ENCODE assay signal across 12 cellular contexts in the genomic region with DNA sequence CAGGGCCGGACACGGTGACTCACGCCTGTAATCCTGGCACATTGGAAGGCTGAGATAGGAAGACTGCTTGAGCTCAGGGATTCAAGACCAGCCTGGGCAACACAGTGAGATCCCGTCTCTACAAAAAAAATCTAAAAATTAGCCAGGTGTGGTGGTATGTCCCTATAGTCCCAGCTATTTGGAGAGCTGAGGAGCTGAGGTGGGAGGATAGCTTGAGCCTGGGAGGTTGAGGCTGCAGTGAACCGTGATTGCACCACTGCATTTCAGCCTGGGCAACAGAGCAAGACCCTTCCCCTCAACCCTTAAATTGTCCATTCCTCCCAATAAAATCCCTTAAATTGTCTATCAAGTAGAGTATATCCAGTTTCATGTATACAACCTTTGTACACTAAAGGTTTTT. TPM values are rescaled to one million over a fixed set of nuclear protein-coding genes. Genes with fewer than 3 reads are reported as not detected.
"Had no signal": no experiment of that assay in that cellular context is flagged by ENCODE, and none has a peak within 500 bp of the region (broad histone marks: within the 10 kb centered on the region; RNA-seq: fewer than 3 reads in every experiment).

No MANE protein-coding gene starts in this region.

- H3K4me1 ChIP-seq: HAP-1 had no signal

- H3K27ac ChIP-seq: GM23248, HL-60, KMS-11 had no signal

- FAIRE-seq: HepG2 had no signal

- H3K9me3 ChIP-seq: HAP-1 had no signal

- H3K4me3 Mint-ChIP-seq: IgD-negative memory B cell had no signal

- H3K4me2 ChIP-seq: KMS-11 had no signal

- H3K4me1 Mint-ChIP-seq: IgD-negative memory B cell had no signal

- H3K36me3 ChIP-seq: HAP-1 had no signal

- H3K27ac Mint-ChIP-seq: IgD-negative memory B cell had no signal

- ATAC-seq: HCT116, HepG2 had no signal

- H3K36me3 Mint-ChIP-seq: IgD-negative memory B cell had no signal

- H3K9ac ChIP-seq: GM23248, KMS-11 had no signal

- H3K4me3 ChIP-seq: GM23248, HAP-1 had no signal

- DNase-seq: GM23248, GOT3, H7, KBM-7 had no signal

- H2AFZ ChIP-seq: GM23248 had no signal

RNA-seq across cellular contexts. Expression of gene OTUD6A, which starts 17.0 kb away (rescaled TPM):
- total RNA-seq: GM23248, H4, H7, HepG2, HT1080 had no signal

RNA-seq across cellular contexts. Expression of gene AWAT2, which starts 29.6 kb away (rescaled TPM):
- total RNA-seq: GM23248, H4, H7, HepG2 had no signal
